Comparison of ENCODE assay signal across 1 cellular context in the genomic region with DNA sequence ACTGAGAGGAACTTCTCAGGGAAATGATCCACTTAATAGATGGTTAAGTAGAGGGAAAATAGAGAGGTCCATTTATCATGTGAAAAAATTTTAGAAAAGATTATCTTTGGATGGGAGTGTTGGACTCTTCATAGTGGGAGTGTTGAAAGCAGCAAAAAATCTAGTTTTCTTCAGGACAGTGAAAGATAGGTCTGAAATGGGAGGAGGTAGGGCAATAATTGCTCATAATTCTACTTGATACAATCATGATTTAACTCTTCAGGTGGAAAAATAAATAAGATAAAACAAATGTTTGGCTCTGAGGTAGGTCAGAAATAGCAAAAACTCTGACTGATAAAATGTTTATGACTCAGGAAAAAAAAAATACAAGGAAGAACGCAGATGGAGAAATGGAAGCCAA.
TF ChIP-seq lines count a peak whose summit lies in the region.

No MANE protein-coding gene starts in this region.

TF ChIP-seq in IMR-90, 13 proteins besides CTCF, POLR2A, EP300 and RAD21:
- TF ChIP-seq SMC3 (IDR thresholded peaks at IDR 0.05; ENCODE audit: low read depth, low read length) (no peak), RCOR1 (IDR thresholded peaks at IDR 0.05; ENCODE audit: insufficient replicate concordance, low read length) (no peak), MAFK (IDR thresholded peaks at IDR 0.05; ENCODE audit: low read depth, low read length) (no peak), FOS (IDR thresholded peaks at IDR 0.05; ENCODE audit: low read depth, low read length) (no peak), CHD1 (IDR thresholded peaks at IDR 0.05; ENCODE audit: low read depth, low read length) (no peak), MXI1 (IDR thresholded peaks at IDR 0.05; ENCODE audit: borderline replicate concordance, low read depth, low read length) (no peak)
